Comparison of ENCODE assay signal across 8 cellular contexts in the genomic region with DNA sequence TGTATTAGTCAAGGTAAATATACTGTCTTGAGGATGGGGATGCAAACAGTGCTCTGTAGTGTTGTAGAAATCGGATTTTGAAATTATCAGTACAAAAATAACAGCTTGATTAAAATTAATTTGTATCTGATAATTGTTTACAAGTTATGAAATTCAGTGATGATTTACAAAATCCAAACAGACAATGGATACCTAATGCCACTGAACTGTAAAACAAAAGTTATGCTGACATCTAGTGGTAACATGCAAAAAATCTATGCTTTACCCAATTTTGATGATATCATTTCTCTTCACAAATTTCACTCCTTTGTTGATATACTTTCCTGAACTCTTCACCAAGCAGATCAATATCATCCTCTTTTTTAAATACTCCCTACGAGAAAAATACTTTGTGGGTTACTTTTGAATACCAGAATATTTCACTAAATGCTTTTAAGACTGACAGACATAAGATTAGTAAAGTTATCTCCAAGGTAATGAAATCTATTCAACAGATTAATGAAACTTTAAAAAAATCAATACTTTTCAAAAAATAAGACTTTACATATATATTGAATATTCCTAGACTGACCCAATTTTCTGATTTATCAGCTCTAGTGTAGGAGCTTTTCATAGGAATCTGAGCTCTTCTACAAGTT. TPM values are rescaled to one million over a fixed set of nuclear protein-coding genes. Genes with fewer than 3 reads are reported as not detected.
A peak's percentile ranks its signal among the peaks of the same experiment; 100 is the strongest.
DNase-seq lines count a peak whose midpoint lies in the region; ATAC-seq and TF ChIP-seq lines count a peak whose summit lies in the region.

No MANE protein-coding gene starts in this region.

- 9% methylated on average over 2 of the region's 2 CpGs for WGBS in right lobe of liver (ENCODE audit: insufficient coverage, low coverage, low lambda C conversion rate, missing lambda C conversion rate)

- H3K9me3 ChIP-seq in right lobe of liver = no peaks in the 10 kb centered on the region

- peak; percentile 76 for ATAC-seq in GM19395 (IDR thresholded peaks at IDR 0.05; ENCODE audit: unreplicated experiment)
- ATAC-seq in right lobe of liver = peak; percentile 43 to 76 (median 65)
- no peak for ATAC-seq in HG02870 (IDR thresholded peaks at IDR 0.05; ENCODE audit: unreplicated experiment)
- ATAC-seq in stimulated activated naive CD8-positive, alpha-beta T cell treated with anti-CD3 and anti-CD28 coated beads, Interleukin-15, amount 100 ng/mL, for 72 hours = no peak

- H3K4me3 Mint-ChIP-seq in brain = no peak overlapping the region
- no peak overlapping the region for H3K4me3 Mint-ChIP-seq in stimulated activated naive CD8-positive, alpha-beta T cell treated with anti-CD3 and anti-CD28 coated beads, Interleukin-15, amount 100 ng/mL, for 72 hours

- TF ChIP-seq POLR2A in right lobe of liver (IDR thresholded peaks at IDR 0.05) = no peak

- H3K27me3 Mint-ChIP-seq in brain = no peaks in the 10 kb centered on the region
- no peaks in the 10 kb centered on the region for H3K27me3 Mint-ChIP-seq in stimulated activated naive CD8-positive, alpha-beta T cell treated with anti-CD3 and anti-CD28 coated beads, Interleukin-15, amount 100 ng/mL, for 72 hours

- peaks cover 13 to 22% (median 18%) of the 10 kb centered on the region in 5 experiments for H3K9me3 Mint-ChIP-seq in brain
- peaks cover 0 to 7% of the 10 kb centered on the region in 2 donors for H3K9me3 Mint-ChIP-seq in stimulated activated naive CD8-positive, alpha-beta T cell treated with anti-CD3 and anti-CD28 coated beads, Interleukin-15, amount 100 ng/mL, for 72 hours

- peak; percentile 42 for DNase-seq in NCI-H146 treated with DMSO at 0.1 percent for 48 hours (lab: John Stamatoyannopoulos, UW; ENCODE audit: unreplicated experiment)
- no peak for DNase-seq in right lobe of liver
- no peak for DNase-seq in stimulated activated naive CD8-positive, alpha-beta T cell treated with anti-CD3 and anti-CD28 coated beads, Interleukin-15, amount 100 ng/mL, for 72 hours
- no peak for DNase-seq in effector CD4-positive, alpha-beta T cell

- TF ChIP-seq CTCF in C4-2B (conservative IDR thresholded peaks at IDR 0.05) (peak; percentile 76), brain (conservative IDR thresholded peaks at IDR 0.05) (peak; percentile 68 to 76), right lobe of liver (IDR thresholded peaks at IDR 0.05) (peak; percentile 41 to 69 (median 54))

- H3K36me3 Mint-ChIP-seq in brain = peaks cover 35% of the 10 kb centered on the region

- H3K27ac ChIP-seq in C4-2B (no peak overlapping the region), right lobe of liver (no peak overlapping the region)

- H3K27me3 ChIP-seq in right lobe of liver = no peaks in the 10 kb centered on the region

- H3K4me1 Mint-ChIP-seq in brain = no peaks in the 10 kb centered on the region
- H3K4me1 Mint-ChIP-seq in stimulated activated naive CD8-positive, alpha-beta T cell treated with anti-CD3 and anti-CD28 coated beads, Interleukin-15, amount 100 ng/mL, for 72 hours = no peaks in the 10 kb centered on the region

- H3K27ac Mint-ChIP-seq in brain = peak overlapping the region in 1 of 5 experiments; percentile 12
- H3K27ac Mint-ChIP-seq in stimulated activated naive CD8-positive, alpha-beta T cell treated with anti-CD3 and anti-CD28 coated beads, Interleukin-15, amount 100 ng/mL, for 72 hours = no peak overlapping the region

- H3K4me1 ChIP-seq in right lobe of liver = peaks cover 0 to 3% (median 0%) of the 10 kb centered on the region in 4 donors

- H3K4me3 ChIP-seq in right lobe of liver = no peak overlapping the region

- intact Hi-C loops in right lobe of liver (cut with DNase I) = no loop called here

- H3K36me3 ChIP-seq in right lobe of liver = no peaks in the 10 kb centered on the region

RNA-seq across cellular contexts. Expression of gene MNS1, which starts 36.0 kb away (rescaled TPM):
- 2.3 TPM for polyA plus RNA-seq in brain (ENCODE audit: insufficient read depth, low read depth, low replicate concordance)
- total RNA-seq in right lobe of liver = under 1 TPM in 5 of 6 experiments, not detected in 1; 0.18 to 0.58 (median 0.40) TPM

Comparison
In these comparisons a context has a peak if more than half of its experiments do, and no peak if none do; other contexts are left out.
1. ATAC-seq: peak in GM19395 (single experiment) and right lobe of liver (4 of 4); none in HG02870 (single experiment) and stimulated activated naive CD8-positive, alpha-beta T cell treated with anti-CD3 and anti-CD28 coated beads, Interleukin-15, amount 100 ng/mL, for 72 hours (single experiment).
2. Peak in every context shown above with its lines, with median percentiles within 50 percentile points of each other: CTCF ChIP-seq.